Comparison of ENCODE assay signal across 25 cellular contexts in genomic region chr5:115640274-115640673, GRCh38. TPM values are rescaled to one million over a fixed set of nuclear protein-coding genes. Genes with fewer than 3 reads are reported as not detected.
"Had no signal": no experiment of that assay in that cellular context is flagged by ENCODE, and none has a peak within 500 bp of the region (broad histone marks: within the 10 kb centered on the region; RNA-seq: fewer than 3 reads in every experiment).

No MANE protein-coding gene starts in this region.

- H3K27ac ChIP-seq: PC-9, Peyer's patch, SJCRH30 had no signal

- ATAC-seq: HepG2, Right ventricle myocardium inferior, SK-N-SH treated with all-trans-retinoic acid at 6 μM for 48 hours, T-helper 17 cell had no signal

- H3K4me1 ChIP-seq: Peyer's patch had no signal

- H2AFZ ChIP-seq: PC-9 had no signal

- H3K4me3 ChIP-seq: MG63, PC-9, Peyer's patch, SJCRH30 had no signal

- FAIRE-seq: HepG2 had no signal

- H3K4me2 ChIP-seq: PC-9 had no signal

- H3K36me3 ChIP-seq: MG63, Peyer's patch, SJCRH30 had no signal

- H3K9me3 ChIP-seq: MG63, Peyer's patch, SJCRH30 had no signal

- DNase-seq: IMR-90, Karpas-422, KG1, MG63, NCI-H1092 treated with DMSO at 0.1 percent for 48 hours, NCI-H1436, NCI-H187, NCI-H2029, NCI-H2081 treated with DMSO at 0.1 percent for 48 hours, NCI-H2171, NCI-H226, NCI-H446, NCI-H510A, NCI-H524 treated with DMSO at 0.1 percent for 48 hours, NCI-H774, OCI-M1, PC-9, Peyer's patch, SHP77 treated with DMSO at 0.1 percent for 48 hours, SJCRH30, T-helper 1 cell, T-helper 17 cell had no signal

- H3K27me3 ChIP-seq: Peyer's patch, SJCRH30 had no signal

RNA-seq across cellular contexts. Expression of gene TICAM2, which starts 38.0 kb away (rescaled TPM):
- polyA plus RNA-seq: HepG2 had no signal
